In the genomic region with DNA sequence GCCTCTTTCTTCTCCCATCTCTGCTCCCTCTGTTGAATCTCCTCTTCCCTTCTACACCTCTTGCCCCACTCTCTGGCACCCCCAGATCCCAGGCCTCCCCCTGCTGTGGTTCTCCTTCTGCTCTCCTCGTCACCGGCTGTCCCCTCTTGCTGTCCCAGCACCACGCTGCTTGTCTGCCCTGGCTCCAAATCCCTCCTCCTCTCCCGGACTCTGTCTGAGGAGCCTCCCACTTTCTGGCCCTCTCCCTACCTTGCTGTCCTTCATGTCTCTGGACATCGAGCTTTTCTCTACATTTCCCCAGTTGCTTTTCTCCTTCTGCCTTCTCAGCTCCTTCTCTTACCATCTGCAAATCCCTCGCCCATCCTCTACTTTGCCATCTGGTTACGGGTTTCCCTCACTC, we compare ENCODE assay signal across 6 cellular contexts. TPM values are rescaled to one million over a fixed set of nuclear protein-coding genes. Genes with fewer than 3 reads are reported as not detected.
DNase-seq lines count a peak whose midpoint lies in the region; ATAC-seq and TF ChIP-seq lines count a peak whose summit lies in the region.

No MANE protein-coding gene starts in this region.

- H3K9me3 ChIP-seq in Peyer's patch (peaks cover 0 to 23% (median 3%) of the 10 kb centered on the region in 4 donors), esophagus (ENCODE audit: control insufficient read depth in 2 of 2, insufficient read depth in 1 of 2, low read depth in 1 of 2, low read length in 1 of 2) (peaks cover 4 to 7% of the 10 kb centered on the region in 2 donors)

- H3K27ac Mint-ChIP-seq in stimulated activated memory B cell treated with anti-CD40 and anti-IgM and Interleukin-4, amounts not matched to agents 10 μg/mL and 1 μg/mL and 100 μg/mL, for 72 hours, result peak overlapping the region; percentile 30

- H3K36me3 Mint-ChIP-seq in stimulated activated memory B cell treated with anti-CD40 and anti-IgM and Interleukin-4, amounts not matched to agents 10 μg/mL and 1 μg/mL and 100 μg/mL, for 72 hours, result peaks cover 61% of the 10 kb centered on the region

- DNase-seq in Peyer's patch (no peak), middle frontal gyrus (ENCODE audit: extremely low spot score, low spot score) (no peak)

- H3K4me1 ChIP-seq in Peyer's patch (peaks cover 0 to 12% (median 0%) of the 10 kb centered on the region in 4 donors), esophagus (ENCODE audit: control insufficient read depth in 2 of 2, insufficient read depth in 2 of 2, low read length in 1 of 2) (peaks cover 0 to 5% of the 10 kb centered on the region in 2 donors)

- peaks cover 26% of the 10 kb centered on the region for H3K4me1 Mint-ChIP-seq in stimulated activated memory B cell treated with anti-CD40 and anti-IgM and Interleukin-4, amounts not matched to agents 10 μg/mL and 1 μg/mL and 100 μg/mL, for 72 hours

- 36 to 42% methylated on average over 7 of the region's 7 CpGs for WGBS in esophagus, 2 donors

- H3K27me3 Mint-ChIP-seq in stimulated activated memory B cell treated with anti-CD40 and anti-IgM and Interleukin-4, amounts not matched to agents 10 μg/mL and 1 μg/mL and 100 μg/mL, for 72 hours, result no peaks in the 10 kb centered on the region

- H3K4me3 ChIP-seq in Peyer's patch (peak overlapping the region; percentile 47 to 82 (median 62)), esophagus (ENCODE audit: low read depth in 1 of 2, low read length in 2 of 2) (peak overlapping the region; percentile 55 to 57)

- TF ChIP-seq POLR2A in Peyer's patch (IDR thresholded peaks at IDR 0.05), result no peak

- TF ChIP-seq CTCF in Peyer's patch (IDR thresholded peaks at IDR 0.05), result no peak

- H3K9me3 Mint-ChIP-seq in stimulated activated memory B cell treated with anti-CD40 and anti-IgM and Interleukin-4, amounts not matched to agents 10 μg/mL and 1 μg/mL and 100 μg/mL, for 72 hours, result peaks cover 28% of the 10 kb centered on the region

- peaks cover 0 to 6% (median 0%) of the 10 kb centered on the region in 3 donors for H3K36me3 ChIP-seq in Peyer's patch
- peaks cover 0 to 6% of the 10 kb centered on the region in 2 donors for H3K36me3 ChIP-seq in esophagus (ENCODE audit: control insufficient read depth in 2 of 2, insufficient read depth in 2 of 2, low read length in 1 of 2)

- H3K4me3 Mint-ChIP-seq in stimulated activated memory B cell treated with anti-CD40 and anti-IgM and Interleukin-4, amounts not matched to agents 10 μg/mL and 1 μg/mL and 100 μg/mL, for 72 hours, result peak overlapping the region; percentile 94

- no peak for ATAC-seq in stimulated activated memory B cell treated with anti-CD40 and anti-IgM and Interleukin-4, amounts not matched to agents 10 μg/mL and 1 μg/mL and 100 μg/mL, for 72 hours
- ATAC-seq in HG03039 (IDR thresholded peaks at IDR 0.05; ENCODE audit: unreplicated experiment) (no peak), GM19351 (IDR thresholded peaks at IDR 0.05; ENCODE audit: unreplicated experiment) (no peak)

- H3K27ac ChIP-seq in Peyer's patch (peak overlapping the region in 1 of 4 donors; percentile 16), esophagus (ENCODE audit: low read depth in 2 of 2, low read length in 1 of 2) (peak overlapping the region; percentile 7 to 20)

- H3K27me3 ChIP-seq in Peyer's patch (no peaks in the 10 kb centered on the region), esophagus (ENCODE audit: control insufficient read depth in 1 of 2, insufficient read depth in 2 of 2, low read length in 2 of 2) (no peaks in the 10 kb centered on the region)

RNA-seq across cellular contexts. Expression of a gene that starts 1.3 kb away (rescaled TPM):
- total RNA-seq in Peyer's patch, result 10 to 100 TPM; 12.7 to 21.5 (median 16.1) TPM
- 1 to 10 TPM; 1.2 to 1.8 TPM for polyA plus RNA-seq in esophagus

RNA-seq across cellular contexts. Expression of a gene that starts 24.9 kb away (rescaled TPM):
- 1 to 10 TPM; 1.2 to 9.9 (median 2.6) TPM for total RNA-seq in Peyer's patch
- polyA plus RNA-seq in esophagus, result 1 to 10 TPM; 1.4 to 2.3 TPM

RNA-seq across cellular contexts. Expression of a gene that starts 35.6 kb away (rescaled TPM):
- total RNA-seq in Peyer's patch, result 1 to 10 TPM in 3 of 4 donors, not detected in 1; 1.4 to 6.0 (median 5.8) TPM
- polyA plus RNA-seq in esophagus, result 1 to 10 TPM; 1.1 to 1.3 TPM

RNA-seq across cellular contexts. Expression of a gene that starts 54.4 kb away (rescaled TPM):
- 10 to 100 TPM; 37.3 to 93.2 (median 64.7) TPM for total RNA-seq in Peyer's patch
- 10 to 100 TPM in 1 of 2 donors, 1 to 10 TPM in 1; 7.6 to 18.2 TPM for polyA plus RNA-seq in esophagus
